In genomic region chr19:1651061-1651547, GRCh38 we compare ENCODE assay signal across 8 cellular contexts. TPM values are rescaled to one million over a fixed set of nuclear protein-coding genes. Genes with fewer than 3 reads are reported as not detected.
DNase-seq lines count a peak whose midpoint lies in the region; ATAC-seq and TF ChIP-seq lines count a peak whose summit lies in the region.

No MANE protein-coding gene starts in this region.

- peaks cover 31% of the 10 kb centered on the region for H3K79me2 ChIP-seq in neural cell (replicated peaks; ENCODE audit: insufficient read depth, low read length)

- no peak for DNase-seq in heart right ventricle
- DNase-seq in Right ventricle myocardium superior: no peak
- peak; percentile 37 to 48 for DNase-seq in activated CD4-positive, alpha-beta T cell treated with anti-CD3 and anti-CD28 coated beads, Interleukin-2, amount 50 U/mL, for 24 hours (ENCODE audit: low read depth in 1 of 2, low spot score in 1 of 2)
- peak; percentile 63 to 68 (median 66) for DNase-seq in effector memory CD8-positive, alpha-beta T cell
- no peak for DNase-seq in upper lobe of right lung
- no peak for DNase-seq in GF-D8 (lab: John Stamatoyannopoulos, UW)
- DNase-seq in NK-92 (lab: John Stamatoyannopoulos, UW; ENCODE audit: unreplicated experiment): no peak

- H3K27me3 Mint-ChIP-seq in effector memory CD8-positive, alpha-beta T cell: no peaks in the 10 kb centered on the region

- no peaks in the 10 kb centered on the region for H3K9me3 Mint-ChIP-seq in effector memory CD8-positive, alpha-beta T cell

- no peak for TF ChIP-seq EP300 in neural cell (conservative IDR thresholded peaks at IDR 0.05; ENCODE audit: poor library complexity, severe bottlenecking)

- H3K27me3 ChIP-seq in heart right ventricle (no peaks in the 10 kb centered on the region), neural cell (ENCODE audit: insufficient read depth, low read depth, low read length) (no peaks in the 10 kb centered on the region), upper lobe of right lung (no peaks in the 10 kb centered on the region)

- H2AFZ ChIP-seq in neural cell (ENCODE audit: low read depth, low read length): no peak overlapping the region

- H3K27ac ChIP-seq in heart right ventricle (peak overlapping the region in 9 of 10 donors; percentile 71 to 84 (median 79)), neural cell (ENCODE audit: low read length) (peak overlapping the region; percentile 16), upper lobe of right lung (peak overlapping the region; percentile 58)

- no peak for TF ChIP-seq RAD21 in neural cell (conservative IDR thresholded peaks at IDR 0.05)

- H3K9ac ChIP-seq in neural cell (ENCODE audit: low read length): peak overlapping the region; percentile 71

- peaks cover 0 to 25% (median 16%) of the 10 kb centered on the region in 9 donors for H3K4me1 ChIP-seq in heart right ventricle
- H3K4me1 ChIP-seq in upper lobe of right lung: peaks cover 5% of the 10 kb centered on the region

- peak overlapping the region; percentile 89 to 96 for H3K27ac Mint-ChIP-seq in effector memory CD8-positive, alpha-beta T cell

- H3K36me3 Mint-ChIP-seq in effector memory CD8-positive, alpha-beta T cell (ENCODE audit: insufficient read depth): peaks cover 30% of the 10 kb centered on the region

- H3K9me3 ChIP-seq in heart right ventricle: no peaks in the 10 kb centered on the region
- H3K9me3 ChIP-seq in neural cell (ENCODE audit: low read length): no peaks in the 10 kb centered on the region
- no peaks in the 10 kb centered on the region for H3K9me3 ChIP-seq in upper lobe of right lung

- 7 to 8% methylated on average over 21 of the region's 21 CpGs for WGBS in heart right ventricle, 2 donors

- no peak for TF ChIP-seq CTCF in heart right ventricle (IDR thresholded peaks at IDR 0.05)
- TF ChIP-seq CTCF in neural cell (IDR thresholded peaks at IDR 0.05; ENCODE audit: poor library complexity, severe bottlenecking): no peak
- TF ChIP-seq CTCF in upper lobe of right lung (IDR thresholded peaks at IDR 0.05): no peak

- peak overlapping the region; percentile 67 to 97 (median 88) for H3K4me3 ChIP-seq in heart right ventricle
- H3K4me3 ChIP-seq in neural cell (ENCODE audit: low read length): peak overlapping the region; percentile 77
- peak overlapping the region; percentile 77 for H3K4me3 ChIP-seq in upper lobe of right lung

- H3K4me3 Mint-ChIP-seq in effector memory CD8-positive, alpha-beta T cell: peak overlapping the region; percentile 87 to 89

- H3K9me2 ChIP-seq in neural cell (ENCODE audit: insufficient read depth, low read length): no peaks in the 10 kb centered on the region

- H3K4me2 ChIP-seq in neural cell (ENCODE audit: low read length): peak overlapping the region; percentile 69

- intact Hi-C loops in heart right ventricle (cut with DNase I): loop anchor here in 6 of 10 donors (1.0 to 10.0 kb wide), 3 partner anchors 44 to 46 kb away; partner anchors contain the start of gene UQCR11 (in 6 of the 6)
- intact Hi-C loops in Right ventricle myocardium superior (cut with DNase I): no loop called here
- intact Hi-C loops in upper lobe of right lung (cut with DNase I): no loop called here

- ATAC-seq in heart right ventricle (no peak), Right ventricle myocardium superior (ENCODE audit: poor library complexity) (no peak), upper lobe of right lung (no peak)
- peak; percentile 18 for ATAC-seq in effector memory CD8-positive, alpha-beta T cell (replicated peaks)

- H3K36me3 ChIP-seq in heart right ventricle: peaks cover 0 to 36% (median 0%) of the 10 kb centered on the region in 9 donors
- no peaks in the 10 kb centered on the region for H3K36me3 ChIP-seq in neural cell (ENCODE audit: insufficient read depth, low read length)
- no peaks in the 10 kb centered on the region for H3K36me3 ChIP-seq in upper lobe of right lung

- peaks cover 15 to 19% of the 10 kb centered on the region in 2 donors for H3K4me1 Mint-ChIP-seq in effector memory CD8-positive, alpha-beta T cell (ENCODE audit: low read depth in 2 of 2)

- H3F3A ChIP-seq in neural cell (ENCODE audit: insufficient read depth, low read length, poor library complexity, severe bottlenecking): no peaks in the 10 kb centered on the region

- H4K20me1 ChIP-seq in neural cell (ENCODE audit: insufficient read depth): no peaks in the 10 kb centered on the region

TF ChIP-seq in neural cell, 6 proteins besides CTCF, POLR2A, EP300 and RAD21:
- TF ChIP-seq, protein P1, sequence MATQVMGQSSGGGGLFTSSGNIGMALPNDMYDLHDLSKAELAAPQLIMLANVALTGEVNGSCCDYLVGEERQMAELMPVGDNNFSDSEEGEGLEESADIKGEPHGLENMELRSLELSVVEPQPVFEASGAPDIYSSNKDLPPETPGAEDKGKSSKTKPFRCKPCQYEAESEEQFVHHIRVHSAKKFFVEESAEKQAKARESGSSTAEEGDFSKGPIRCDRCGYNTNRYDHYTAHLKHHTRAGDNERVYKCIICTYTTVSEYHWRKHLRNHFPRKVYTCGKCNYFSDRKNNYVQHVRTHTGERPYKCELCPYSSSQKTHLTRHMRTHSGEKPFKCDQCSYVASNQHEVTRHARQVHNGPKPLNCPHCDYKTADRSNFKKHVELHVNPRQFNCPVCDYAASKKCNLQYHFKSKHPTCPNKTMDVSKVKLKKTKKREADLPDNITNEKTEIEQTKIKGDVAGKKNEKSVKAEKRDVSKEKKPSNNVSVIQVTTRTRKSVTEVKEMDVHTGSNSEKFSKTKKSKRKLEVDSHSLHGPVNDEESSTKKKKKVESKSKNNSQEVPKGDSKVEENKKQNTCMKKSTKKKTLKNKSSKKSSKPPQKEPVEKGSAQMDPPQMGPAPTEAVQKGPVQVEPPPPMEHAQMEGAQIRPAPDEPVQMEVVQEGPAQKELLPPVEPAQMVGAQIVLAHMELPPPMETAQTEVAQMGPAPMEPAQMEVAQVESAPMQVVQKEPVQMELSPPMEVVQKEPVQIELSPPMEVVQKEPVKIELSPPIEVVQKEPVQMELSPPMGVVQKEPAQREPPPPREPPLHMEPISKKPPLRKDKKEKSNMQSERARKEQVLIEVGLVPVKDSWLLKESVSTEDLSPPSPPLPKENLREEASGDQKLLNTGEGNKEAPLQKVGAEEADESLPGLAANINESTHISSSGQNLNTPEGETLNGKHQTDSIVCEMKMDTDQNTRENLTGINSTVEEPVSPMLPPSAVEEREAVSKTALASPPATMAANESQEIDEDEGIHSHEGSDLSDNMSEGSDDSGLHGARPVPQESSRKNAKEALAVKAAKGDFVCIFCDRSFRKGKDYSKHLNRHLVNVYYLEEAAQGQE (IDR thresholded peaks at IDR 0.05; ENCODE audit: borderline replicate concordance): no peak
- no peak for TF ChIP-seq EZH2 (IDR thresholded peaks at IDR 0.05; ENCODE audit: borderline replicate concordance, insufficient read depth, low read length, poor library complexity, severe bottlenecking)
- TF ChIP-seq MXI1 (conservative IDR thresholded peaks at IDR 0.05; ENCODE audit: poor library complexity, severe bottlenecking): peak; percentile 31
- TF ChIP-seq POLR2AphosphoS5 (IDR thresholded peaks at IDR 0.05): no peak
- no peak for TF ChIP-seq TAF1 (IDR thresholded peaks at IDR 0.05; ENCODE audit: low read depth)
- peak; percentile 11 for TF ChIP-seq SMC3 (conservative IDR thresholded peaks at IDR 0.05; ENCODE audit: poor library complexity)

RNA-seq across cellular contexts. Expression of gene TCF3, which starts 1.3 kb away (rescaled TPM):
- 10 to 100 TPM; 12.4 to 29.2 (median 17.9) TPM for total RNA-seq in heart right ventricle
- polyA plus RNA-seq in heart right ventricle: 10 to 100 TPM; 20.1 to 38.1 TPM
- total RNA-seq in Right ventricle myocardium superior: 20.0 TPM
- 31.7 and 44.9 TPM in 2 replicates for polyA plus RNA-seq in neural cell
- 36.6 and 40.4 TPM in 2 replicates for polyA minus RNA-seq in neural cell
- 43.2 TPM for total RNA-seq in upper lobe of right lung

RNA-seq across cellular contexts. Expression of gene UQCR11, which starts 45.8 kb away (rescaled TPM):
- total RNA-seq in heart right ventricle: 1,000 to 10,000 TPM in 2 of 10 donors, 100 to 1,000 TPM in 8; 569 to 1,132 (median 804) TPM
- 100 to 1,000 TPM; 141 to 382 TPM for polyA plus RNA-seq in heart right ventricle
- 1,222 TPM for total RNA-seq in Right ventricle myocardium superior
- polyA plus RNA-seq in neural cell: 204 and 237 TPM in 2 replicates
- polyA minus RNA-seq in neural cell: 41.2 and 51.1 TPM in 2 replicates
- 167 TPM for total RNA-seq in upper lobe of right lung

RNA-seq across cellular contexts. Expression of gene MBD3, which starts 58.4 kb away (rescaled TPM):
- total RNA-seq in heart right ventricle (100 to 1,000 TPM in 1 of 10 donors, 10 to 100 TPM in 9; 34.5 to 101 (median 47.7) TPM), Right ventricle myocardium superior (52.4 TPM), upper lobe of right lung (78.7 TPM)
- polyA plus RNA-seq in heart right ventricle (100 to 1,000 TPM; 111 to 125 TPM), neural cell (80.1 and 102 TPM in 2 replicates)
- 87.6 and 101 TPM in 2 replicates for polyA minus RNA-seq in neural cell

Comparison
In these comparisons a context has a peak if more than half of its experiments do, and no peak if none do; other contexts are left out.
1. intact Hi-C loops: an anchor here in heart right ventricle (1.0 to 10.0 kb wide); none called in Right ventricle myocardium superior and upper lobe of right lung.
2. DNase-seq: peak in activated CD4-positive, alpha-beta T cell treated with anti-CD3 and anti-CD28 coated beads, Interleukin-2, amount 50 U/mL, for 24 hours (2 of 2) and effector memory CD8-positive, alpha-beta T cell (3 of 3); none in heart right ventricle (0 of 2), Right ventricle myocardium superior (single experiment), upper lobe of right lung (single experiment), GF-D8 (single experiment) and NK-92 (single experiment).
3. H3K27ac ChIP-seq: peak in every context shown above with its lines; median percentile 79 in heart right ventricle; 58 in upper lobe of right lung; 16 in neural cell.
4. Peak in every context shown above with its lines, with median percentiles within 50 percentile points of each other: H3K4me3 ChIP-seq.